8 cellular contexts compared by ENCODE assay signal in the genomic region with DNA sequence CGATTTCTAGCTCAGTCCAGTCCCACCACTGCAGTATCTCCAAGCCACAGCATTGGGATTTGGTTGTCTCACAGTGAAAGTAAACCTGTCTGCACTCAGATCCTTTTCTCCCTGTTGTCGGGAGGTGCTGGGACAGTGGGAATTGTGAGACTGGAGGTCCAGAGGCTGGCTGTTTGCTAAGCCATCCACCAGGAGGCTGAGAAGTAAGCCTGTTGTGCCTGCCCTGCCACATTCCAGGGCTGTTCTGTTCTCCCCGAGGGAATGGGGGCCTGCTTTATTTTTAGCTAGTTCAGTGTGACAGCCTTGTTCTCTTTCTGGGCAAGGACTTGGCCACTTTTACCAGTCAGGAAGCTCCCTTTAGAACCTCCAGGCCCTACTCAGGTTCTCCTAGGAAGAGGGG. TPM values are rescaled to one million over a fixed set of nuclear protein-coding genes. Genes with fewer than 3 reads are reported as not detected.
DNase-seq lines count a peak whose midpoint lies in the region; ATAC-seq and TF ChIP-seq lines count a peak whose summit lies in the region.

No MANE protein-coding gene starts in this region.

- H3K36me3 ChIP-seq in PC-9 (ENCODE audit: low read depth): peaks cover 17% of the 10 kb centered on the region; the same call in 1 of the 2 replicates
- H3K36me3 ChIP-seq in muscle layer of duodenum (ENCODE audit: control insufficient read depth in 1 of 2, insufficient read depth in 2 of 2, low read length in 2 of 2): peaks cover 0 to 4% of the 10 kb centered on the region in 2 donors

- no TSS peak for BruUV-seq in PC-9 (replicated peaks; lab: Mats Ljungman, UMichigan)

- H4K20me1 ChIP-seq in PC-9 (ENCODE audit: insufficient read depth): no peaks in the 10 kb centered on the region

- H3K4me3 ChIP-seq in AG04450 (ENCODE audit: low read depth, low read length) (no peak overlapping the region), PC-9 (peak overlapping the region; percentile 46), muscle layer of duodenum (ENCODE audit: low read depth in 1 of 2, low read length in 2 of 2) (peak overlapping the region in 1 of 2 donors; percentile 32)

- CTCF ChIA-PET in AG04450 (lab: Charles Lee) (interaction anchor here (0.9 kb wide), 1 partner anchor 16 kb away, joined by 4 read pairs; no protein-coding TSS in a partner anchor), PC-9 (lab: Charles Lee) (interaction anchor here (1.0 to 2.0 kb wide), 5 partner anchors 15 to 57 kb away, joined by 3 to 19 read pairs (median 3); no protein-coding TSS in a partner anchor)

- DNase-seq in AG04450 (ENCODE audit: low read depth, low spot score) (no peak), PC-9 (peak; percentile 93 to 95)
- DNase-seq in stimulated activated CD4-positive, alpha-beta T cell treated with anti-CD3 and anti-CD28 coated beads, Interleukin-2, amount 100 ng/mL, for 48 hours: no peak

- TF ChIP-seq CTCF in AG04450 (IDR thresholded peaks at IDR 0.05; ENCODE audit: low read depth, low read length) (peak; percentile 44), PC-9 (conservative IDR thresholded peaks at IDR 0.05) (peak; percentile 63)

- peak overlapping the region; percentile 84 for H3K4me2 ChIP-seq in PC-9

- intact Hi-C loops in PC-9 (cut with micrococcal nuclease; ENCODE audit: unreplicated experiment): loop anchor here (1.0 to 2.0 kb wide), 6 partner anchors 14 to 96 kb away; no protein-coding TSS in a partner anchor

- no peaks in the 10 kb centered on the region for H3K9me3 ChIP-seq in AG04450 (ENCODE audit: control insufficient read depth, insufficient read depth, low read length)
- no peaks in the 10 kb centered on the region for H3K9me3 ChIP-seq in PC-9 (ENCODE audit: insufficient read depth, low read depth)
- no peaks in the 10 kb centered on the region for H3K9me3 ChIP-seq in muscle layer of duodenum (ENCODE audit: control insufficient read depth in 1 of 2, low read length in 2 of 2)

- peaks cover 84% of the 10 kb centered on the region for H3K4me1 ChIP-seq in PC-9 (replicated peaks; ENCODE audit: insufficient read depth)
- H3K4me1 ChIP-seq in muscle layer of duodenum (ENCODE audit: control insufficient read depth in 1 of 2, insufficient read depth in 2 of 2, low read length in 2 of 2): peaks cover 13 to 65% of the 10 kb centered on the region in 2 donors

- ATAC-seq in esophagus mucosa: peak; percentile 63
- ATAC-seq in HG02571 (IDR thresholded peaks at IDR 0.05; ENCODE audit: unreplicated experiment): no peak
- ATAC-seq in GM18511 (IDR thresholded peaks at IDR 0.05; ENCODE audit: unreplicated experiment): no peak
- ATAC-seq in HG03039 (IDR thresholded peaks at IDR 0.05; ENCODE audit: unreplicated experiment): no peak

- H3F3A ChIP-seq in PC-9 (ENCODE audit: insufficient read depth, low read depth): peaks cover 62% of the 10 kb centered on the region

- peaks cover 95% of the 10 kb centered on the region for H3K79me2 ChIP-seq in PC-9 (ENCODE audit: low read depth)

- no peak overlapping the region for H3K27ac ChIP-seq in AG04450 (ENCODE audit: low read depth, low read length)
- H3K27ac ChIP-seq in PC-9: peak overlapping the region; percentile 96
- H3K27ac ChIP-seq in muscle layer of duodenum (ENCODE audit: low read length): peak overlapping the region; percentile 6

- H2AFZ ChIP-seq in PC-9: peak overlapping the region; percentile 2; the same call in 1 of the 2 replicates

- no peaks in the 10 kb centered on the region for H3K27me3 ChIP-seq in AG04450 (ENCODE audit: control insufficient read depth, insufficient read depth, low read length)
- H3K27me3 ChIP-seq in PC-9 (ENCODE audit: insufficient read depth, low read depth): no peaks in the 10 kb centered on the region
- H3K27me3 ChIP-seq in muscle layer of duodenum (ENCODE audit: low read depth, low read length): no peaks in the 10 kb centered on the region

- POLR2A ChIA-PET in AG04450 (lab: Yijun Ruan, JAX): no interaction called here
- POLR2A ChIA-PET in PC-9 (lab: Charles Lee; ENCODE audit: unreplicated experiment): interaction anchor here (0.8 to 1.0 kb wide), 3 partner anchors 13 to 52 kb away, joined by 3 to 10 read pairs (median 9); no protein-coding TSS in a partner anchor

- no peaks in the 10 kb centered on the region for H3K9me2 ChIP-seq in PC-9 (ENCODE audit: insufficient read depth)

RNA-seq across cellular contexts. Expression of a gene that starts 54.9 kb away (rescaled TPM):
- 31.9 and 37.4 TPM in 2 replicates for polyA plus RNA-seq in AG04450 (2011; rRNA removed)
- polyA minus RNA-seq in AG04450 (2011; rRNA and poly(A)+ RNA removed): 51.6 and 57.3 TPM in 2 replicates
- 128 and 140 TPM in 2 replicates for total RNA-seq in PC-9 (2021)
- 133 TPM for total RNA-seq in esophagus mucosa

Comparison
In these comparisons a context has a peak if more than half of its experiments do, and no peak if none do; other contexts are left out.
1. DNase-seq: peak in PC-9 (2 of 2); none in AG04450 (single experiment) and stimulated activated CD4-positive, alpha-beta T cell treated with anti-CD3 and anti-CD28 coated beads, Interleukin-2, amount 100 ng/mL, for 48 hours (0 of 2).